In the genomic region with DNA sequence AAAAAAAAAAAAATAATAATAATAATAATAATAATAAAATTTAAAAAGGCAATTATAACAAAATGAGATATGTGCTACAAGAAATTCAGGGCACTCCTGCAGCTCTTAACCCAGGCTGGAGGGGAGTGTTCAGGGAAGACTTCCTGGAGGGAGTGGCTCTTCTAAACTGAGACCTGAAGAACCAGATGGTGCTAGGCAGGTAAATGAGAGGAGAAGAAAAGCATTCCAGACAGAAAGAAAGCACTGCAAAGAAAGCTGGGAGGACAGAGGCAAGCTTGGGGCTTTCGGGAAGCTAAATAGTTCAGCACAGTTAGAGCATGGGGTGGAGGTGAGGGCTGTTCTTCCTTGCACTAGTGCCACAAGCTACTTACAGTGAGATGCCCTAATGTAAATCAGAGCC, we compare ENCODE assay signal across 24 cellular contexts. TPM values are rescaled to one million over a fixed set of nuclear protein-coding genes. Genes with fewer than 3 reads are reported as not detected.
DNase-seq lines count a peak whose midpoint lies in the region; ATAC-seq, FAIRE-seq and TF ChIP-seq lines count a peak whose summit lies in the region.
"Had no signal": no experiment of that assay in that cellular context is flagged by ENCODE, and none has a peak within 500 bp of the region (broad histone marks: within the 10 kb centered on the region; RNA-seq: fewer than 3 reads in every experiment).

No MANE protein-coding gene starts in this region.

- TF ChIP-seq POLR2A in K562 (conservative IDR thresholded peaks at IDR 0.05): no peak
- no peak for TF ChIP-seq POLR2A in thyroid gland (IDR thresholded peaks at IDR 0.05)

- intact Hi-C loops in K562 (cut with micrococcal nuclease) (no loop called here), thyroid gland (cut with DNase I) (no loop called here)

- H3K27ac ChIP-seq in K562 (ENCODE audit: extremely low read depth, low read depth, low read length) (0 out of 3 replicates have a peak overlapping the region, but pooled peaks have one; percentile 66), neural progenitor cell (no peak overlapping the region), thyroid gland (no peak overlapping the region), mesenchymal stem cell (ENCODE audit: low read length, poor library complexity, severe bottlenecking) (no peak overlapping the region)
- H3K27ac ChIP-seq: gastrocnemius medialis, left lung, thoracic aorta had no signal

- ATAC-seq in K562 (peak; percentile 13; the same call in 2 of the 3 replicates), esophagus mucosa (peak; percentile 51), HG02759 (IDR thresholded peaks at IDR 0.05; ENCODE audit: unreplicated experiment) (no peak)
- ATAC-seq: activated naive CD8-positive, alpha-beta T cell treated with anti-CD3 and anti-CD28 coated beads, Interleukin-2, amount 50 U/mL, for 24 hours; gastrocnemius medialis; HCT116; left lung; stimulated activated naive CD8-positive, alpha-beta T cell treated with anti-CD3 and anti-CD28 coated beads, Interleukin-15, Interleukin-2, amounts not matched to agents 100 U/mL and 50 U/mL, for 24 hours had no signal

- no peak overlapping the region for H3K23ac ChIP-seq in mesenchymal stem cell (ENCODE audit: low read length in 2 of 2)

- H3K36me3 Mint-ChIP-seq in neural progenitor cell: peaks cover 3% of the 10 kb centered on the region

- no peak overlapping the region for H2BK15ac ChIP-seq in mesenchymal stem cell (ENCODE audit: low read depth, poor library complexity, severe bottlenecking)

- H2AFZ ChIP-seq in K562 (ENCODE audit: low read depth, low read length) (no peak overlapping the region), neural progenitor cell (replicated peaks) (no peak overlapping the region), mesenchymal stem cell (ENCODE audit: low read depth, low read length) (no peak overlapping the region)

- POLR2A ChIA-PET in K562 (lab: Yijun Ruan, JAX): interaction anchor here (0.9 to 1.6 kb wide), 5 partner anchors 9 to 17 kb away, joined by 3 to 5 read pairs (median 3); a partner anchor contains a TSS

- H3K9me3 Mint-ChIP-seq in neural progenitor cell: no peaks in the 10 kb centered on the region
- H3K9me3 Mint-ChIP-seq: activated naive CD8-positive, alpha-beta T cell treated with anti-CD3 and anti-CD28 coated beads, Interleukin-2, amount 50 U/mL, for 24 hours; activated T-cell treated with anti-CD3 and anti-CD28 coated beads, Interleukin-2, amount 50 U/mL, for 24 hours had no signal

- in situ Hi-C loops in K562 (cut with MboI): no loop called here

- H3K4me3 ChIP-seq in K562 (no peak overlapping the region), neural progenitor cell (no peak overlapping the region), thyroid gland (replicated peaks in 1 of 3) (no peak overlapping the region), mesenchymal stem cell (ENCODE audit: insufficient read depth in 1 of 2, low read depth in 1 of 2, low read length in 2 of 2) (no peak overlapping the region)
- H3K4me3 ChIP-seq: gastrocnemius medialis, left lung, thoracic aorta had no signal

- no peaks in the 10 kb centered on the region; a peak in 1 of 5 replicates for H3K27me3 ChIP-seq in K562 (ENCODE audit: control insufficient read depth in 2 of 2, insufficient read depth in 2 of 2, low read length in 2 of 2)
- no peaks in the 10 kb centered on the region for H3K27me3 ChIP-seq in neural progenitor cell
- no peaks in the 10 kb centered on the region for H3K27me3 ChIP-seq in thyroid gland
- H3K27me3 ChIP-seq in mesenchymal stem cell (ENCODE audit: control insufficient read depth in 1 of 2, insufficient read depth in 1 of 2, low read length in 2 of 2): no peaks in the 10 kb centered on the region
- H3K27me3 ChIP-seq: gastrocnemius medialis, left lung had no signal

- H3K9me3 ChIP-seq in K562 (replicated peaks; ENCODE audit: control insufficient read depth, insufficient read depth, low read depth, low read length): no peaks in the 10 kb centered on the region
- H3K9me3 ChIP-seq in neural progenitor cell (ENCODE audit: low read depth): no peaks in the 10 kb centered on the region
- no peaks in the 10 kb centered on the region for H3K9me3 ChIP-seq in thyroid gland
- no peaks in the 10 kb centered on the region for H3K9me3 ChIP-seq in mesenchymal stem cell (ENCODE audit: control insufficient read depth, low read length)
- H3K9me3 ChIP-seq: gastrocnemius medialis, left lung, thoracic aorta had no signal

- H2BK120ac ChIP-seq in mesenchymal stem cell (ENCODE audit: low read depth, low read length): no peak overlapping the region

- H4K91ac ChIP-seq in mesenchymal stem cell (ENCODE audit: low read length): no peak overlapping the region

- TF ChIP-seq RAD21 in K562 (CRISPR knock-in tag; conservative IDR thresholded peaks at IDR 0.05 in 1 of 2, IDR thresholded peaks at IDR 0.05 in 1 of 2): no peak

- peaks cover 13% of the 10 kb centered on the region for H3K4me1 Mint-ChIP-seq in neural progenitor cell

- no peak overlapping the region for H4K8ac ChIP-seq in mesenchymal stem cell (ENCODE audit: low read length)

- peaks cover 7% of the 10 kb centered on the region for H3K27me3 Mint-ChIP-seq in neural progenitor cell (ENCODE audit: insufficient read depth, low read depth)
- H3K27me3 Mint-ChIP-seq: activated naive CD8-positive, alpha-beta T cell treated with anti-CD3 and anti-CD28 coated beads, Interleukin-2, amount 50 U/mL, for 24 hours; activated T-cell treated with anti-CD3 and anti-CD28 coated beads, Interleukin-2, amount 50 U/mL, for 24 hours had no signal

- no peak overlapping the region for H3K4ac ChIP-seq in mesenchymal stem cell (ENCODE audit: low read depth in 1 of 2, low read length in 2 of 2)

- H3K4me1 ChIP-seq in K562 (replicated peaks in 1 of 2; ENCODE audit: control insufficient read depth in 2 of 2, insufficient read depth in 2 of 2, low read length in 2 of 2) (peaks cover 20 to 41% of the 10 kb centered on the region in 2 experiments), neural progenitor cell (no peaks in the 10 kb centered on the region), thyroid gland (peaks cover 0 to 2% of the 10 kb centered on the region in 2 donors), mesenchymal stem cell (ENCODE audit: control insufficient read depth, insufficient read depth, low read depth, low read length) (peaks cover 2% of the 10 kb centered on the region)
- H3K4me1 ChIP-seq: gastrocnemius medialis, left lung had no signal

- WGBS in K562 (ENCODE audit: insufficient coverage, low coverage, missing lambda C conversion rate): 71% methylated on average over 1 of the region's 1 CpG
- WGBS in thyroid gland, 2 donors: 90 to 100% methylated on average over 1 of the region's 1 CpG
- WGBS in mesenchymal stem cell: 100% methylated on average over 1 of the region's 1 CpG

- H3K79me2 ChIP-seq in K562 (ENCODE audit: control insufficient read depth, insufficient read depth, low read length) (peaks cover 27% of the 10 kb centered on the region), neural progenitor cell (ENCODE audit: low read depth) (no peaks in the 10 kb centered on the region)

- peak; percentile 41 for DNase-seq in ELF-1 (ENCODE audit: low read depth, low spot score)
- DNase-seq in K562 (ENCODE audit: extremely low read depth in 1 of 4, low spot score in 3 of 4): no peak
- peak; percentile 22 for DNase-seq in neural progenitor cell (ENCODE audit: low spot score)
- no peak for DNase-seq in NCI-H526 (lab: John Stamatoyannopoulos, UW)
- DNase-seq in thyroid gland: no peak
- no peak for DNase-seq in mesenchymal stem cell
- DNase-seq: activated CD4-positive, alpha-beta T cell treated with anti-CD3 and anti-CD28 coated beads for 48 hours; activated naive CD8-positive, alpha-beta T cell treated with anti-CD3 and anti-CD28 coated beads, Interleukin-2, amount 50 U/mL, for 24 hours; activated T-cell treated with anti-CD3 and anti-CD28 coated beads, Interleukin-2, amount 50 U/mL, for 24 hours; cerebellar nuclear complex; gastrocnemius medialis; GDM1; hippocampal formation; left lung; mesendoderm; NCI-H446 treated with DMSO at 0.1 percent for 48 hours; occipital lobe; OCI-M1; Right ventricle myocardium superior; stimulated activated naive CD8-positive, alpha-beta T cell treated with anti-CD3 and anti-CD28 coated beads, Interleukin-15, Interleukin-2, amounts not matched to agents 100 U/mL and 50 U/mL, for 24 hours had no signal

- H3K36me3 ChIP-seq in K562 (ENCODE audit: control insufficient read depth, insufficient read depth, low read length) (peaks cover 13% of the 10 kb centered on the region; the same call in 2 of the 3 replicates), neural progenitor cell (no peaks in the 10 kb centered on the region), thyroid gland (no peaks in the 10 kb centered on the region), mesenchymal stem cell (ENCODE audit: control insufficient read depth in 1 of 2, insufficient read depth in 2 of 2, low read depth in 1 of 2, low read length in 2 of 2) (peaks cover 3 to 19% of the 10 kb centered on the region in 2 experiments)
- H3K36me3 ChIP-seq: gastrocnemius medialis, left lung, thoracic aorta had no signal

- no peak for TF ChIP-seq CTCF in K562 (IDR thresholded peaks at IDR 0.05 in 2 of 3, conservative IDR thresholded peaks at IDR 0.05 in 1 of 3; ENCODE audit: insufficient read depth in 2 of 3, low read depth in 1 of 3, low read length in 3 of 3)
- no peak for TF ChIP-seq CTCF in neural progenitor cell (IDR thresholded peaks at IDR 0.05)
- no peak for TF ChIP-seq CTCF in thyroid gland (IDR thresholded peaks at IDR 0.05)

- H3K14ac ChIP-seq in mesenchymal stem cell (ENCODE audit: low read length in 2 of 2): no peak overlapping the region

- no peaks in the 10 kb centered on the region for H4K20me1 ChIP-seq in K562 (replicated peaks; ENCODE audit: control insufficient read depth, insufficient read depth, low read length)
- no peaks in the 10 kb centered on the region for H4K20me1 ChIP-seq in neural progenitor cell (ENCODE audit: low read depth)

- FAIRE-seq in K562 (lab: Jason Lieb, UNC): peak; percentile 42

- no TSS peak for BruUV-seq in K562 (replicated peaks; lab: Mats Ljungman, UMichigan)

- peaks cover 5% of the 10 kb centered on the region for H3K9me1 ChIP-seq in K562 (ENCODE audit: control insufficient read depth, insufficient read depth, low read length)

- no peak overlapping the region for H2AK5ac ChIP-seq in mesenchymal stem cell (ENCODE audit: low read length, severe bottlenecking)

- H3K18ac ChIP-seq in mesenchymal stem cell (ENCODE audit: low read depth in 1 of 2, low read length in 2 of 2): no peak overlapping the region

- H3K4me2 ChIP-seq in K562 (ENCODE audit: insufficient read depth, low read length): no peak overlapping the region
- no peak overlapping the region for H3K4me2 ChIP-seq in neural progenitor cell
- no peak overlapping the region for H3K4me2 ChIP-seq in mesenchymal stem cell (ENCODE audit: low read length, poor library complexity, severe bottlenecking)

- CTCF ChIA-PET in K562 (lab: Yijun Ruan, JAX; ENCODE audit: low intra/inter-chr PET ratio): no interaction called here

- no peak for TF ChIP-seq EP300 in K562 (IDR thresholded peaks at IDR 0.05; ENCODE audit: low read length)

- H3K4me3 Mint-ChIP-seq in neural progenitor cell: no peak overlapping the region
- H3K4me3 Mint-ChIP-seq: activated naive CD8-positive, alpha-beta T cell treated with anti-CD3 and anti-CD28 coated beads, Interleukin-2, amount 50 U/mL, for 24 hours; activated T-cell treated with anti-CD3 and anti-CD28 coated beads, Interleukin-2, amount 50 U/mL, for 24 hours had no signal

- peaks cover 16% of the 10 kb centered on the region for H3K79me1 ChIP-seq in mesenchymal stem cell (replicated peaks; ENCODE audit: low read length, poor library complexity, severe bottlenecking)

- 0 out of 4 replicates have a peak overlapping the region, but pooled peaks of 1 of the 2 experiments have one; percentile 28 for H3K9ac ChIP-seq in K562 (ENCODE audit: insufficient read depth in 1 of 2, low read depth in 2 of 2, low read length in 2 of 2)
- no peak overlapping the region for H3K9ac ChIP-seq in neural progenitor cell
- H3K9ac ChIP-seq in mesenchymal stem cell (ENCODE audit: low read length): no peak overlapping the region

- H2BK12ac ChIP-seq in mesenchymal stem cell (ENCODE audit: low read length in 2 of 2): no peak overlapping the region

- H2BK5ac ChIP-seq in mesenchymal stem cell (ENCODE audit: low read depth, low read length, poor library complexity, severe bottlenecking): no peak overlapping the region

- peak overlapping the region; percentile 64 for H3K27ac Mint-ChIP-seq in neural progenitor cell
- H3K27ac Mint-ChIP-seq: activated naive CD8-positive, alpha-beta T cell treated with anti-CD3 and anti-CD28 coated beads, Interleukin-2, amount 50 U/mL, for 24 hours had no signal

- H3F3A ChIP-seq in neural progenitor cell (ENCODE audit: low read depth): peaks cover 13% of the 10 kb centered on the region

RNA-seq across cellular contexts. Expression of a gene that starts 9.9 kb away (rescaled TPM):
- 133 and 204 TPM in 2 replicates for total RNA-seq in K562 (2011; cell fraction: chromatin; rRNA removed; ENCODE audit: low replicate concordance)
- 102 and 104 TPM in 2 replicates for total RNA-seq in K562 (2011; cell fraction: nucleolus; rRNA removed)
- total RNA-seq in K562 (2011; cell fraction: nucleoplasm; rRNA removed): 154 and 192 TPM in 2 replicates
- total RNA-seq in K562 (2014; rRNA removed): 255 and 271 TPM in 2 replicates
- total RNA-seq in K562 (2014; rRNA removed; fragmentation: Illumina TruSeq; extraction: Trizol): 230 and 244 TPM in 2 replicates
- total RNA-seq in K562 (2015; rRNA removed; fragmentation: Illumina TruSeq; extraction: Trizol): 241 and 243 TPM in 2 replicates
- total RNA-seq in K562 (2021): 280 and 286 TPM in 2 replicates
- polyA plus RNA-seq in K562 (2011; rRNA removed): 159 and 203 TPM in 2 replicates
- 126 and 188 TPM in 2 replicates for polyA plus RNA-seq in K562 (2011; cell fraction: cytosol; rRNA removed)
- polyA plus RNA-seq in K562 (2011; cell fraction: nucleus; rRNA removed): 163 and 219 TPM in 2 replicates
- 188 and 307 TPM in 2 replicates for polyA plus RNA-seq in K562 (2012)
- polyA plus RNA-seq in K562 (2014; fragmentation: Illumina TruSeq; extraction: Trizol): 180 and 188 TPM in 2 replicates
- 10 to 100 TPM; 40.3 to 50.5 TPM for polyA plus RNA-seq in K562 (2014; fragmentation: Nextera tagmentation; extraction: Ambion mirVana)
- polyA plus RNA-seq in K562 (2014; rRNA removed): 291 and 296 TPM in 2 replicates
- polyA minus RNA-seq in K562 (2011; rRNA and poly(A)+ RNA removed): 130 and 156 TPM in 2 replicates
- polyA minus RNA-seq in K562 (2011; cell fraction: cytosol; rRNA and poly(A)+ RNA removed): 94.9 and 103 TPM in 2 replicates
- 76.5 and 108 TPM in 2 replicates for polyA minus RNA-seq in K562 (2011; cell fraction: nucleus; rRNA and poly(A)+ RNA removed)
- total RNA-seq in esophagus mucosa: 139 TPM
- 257 and 273 TPM in 2 replicates for total RNA-seq in neural progenitor cell (ENCODE audit: low replicate concordance)
- total RNA-seq in thyroid gland: 100 to 1,000 TPM in 1 of 4 donors, 10 to 100 TPM in 3; 64.5 to 107 (median 79.9) TPM
- 183 TPM for polyA plus RNA-seq in mesenchymal stem cell (2013, experiment 1 of 2)
- polyA plus RNA-seq in mesenchymal stem cell (2013, experiment 2 of 2): 189 TPM

RNA-seq across cellular contexts. Expression of a gene that starts 16.5 kb away (rescaled TPM):
- 64.0 and 73.7 TPM in 2 replicates for total RNA-seq in K562 (2011; cell fraction: chromatin; rRNA removed; ENCODE audit: low replicate concordance)
- total RNA-seq in K562 (2011; cell fraction: nucleolus; rRNA removed): 55.7 and 76.0 TPM in 2 replicates
- total RNA-seq in K562 (2011; cell fraction: nucleoplasm; rRNA removed): 81.5 and 104 TPM in 2 replicates
- total RNA-seq in K562 (2014; rRNA removed) (303 and 473 TPM in 2 replicates), K562 (2014; rRNA removed; fragmentation: Illumina TruSeq; extraction: Trizol) (430 and 468 TPM in 2 replicates), K562 (2015; rRNA removed; fragmentation: Illumina TruSeq; extraction: Trizol) (587 and 631 TPM in 2 replicates), K562 (2021) (364 and 386 TPM in 2 replicates), esophagus mucosa (621 TPM), neural progenitor cell (ENCODE audit: low replicate concordance) (284 and 355 TPM in 2 replicates), thyroid gland (100 to 1,000 TPM; 128 to 265 (median 232) TPM)
- polyA plus RNA-seq in K562 (2011; rRNA removed) (439 and 456 TPM in 2 replicates), K562 (2014; fragmentation: Illumina TruSeq; extraction: Trizol) (531 and 637 TPM in 2 replicates), K562 (2014; fragmentation: Nextera tagmentation; extraction: Ambion mirVana) (1,000 to 10,000 TPM in 1 of 2 experiments, 100 to 1,000 TPM in 1; 921 to 1,112 TPM), K562 (2014; rRNA removed) (397 and 529 TPM in 2 replicates)
- polyA plus RNA-seq in K562 (2011; cell fraction: cytosol; rRNA removed): 295 and 360 TPM in 2 replicates
- polyA plus RNA-seq in K562 (2011; cell fraction: nucleus; rRNA removed): 186 and 231 TPM in 2 replicates
- polyA plus RNA-seq in K562 (2012): 522 and 759 TPM in 2 replicates
- 184 and 185 TPM in 2 replicates for polyA minus RNA-seq in K562 (2011; rRNA and poly(A)+ RNA removed)
- polyA minus RNA-seq in K562 (2011; cell fraction: cytosol; rRNA and poly(A)+ RNA removed): 96.5 and 118 TPM in 2 replicates
- 34.9 and 72.1 TPM in 2 replicates for polyA minus RNA-seq in K562 (2011; cell fraction: nucleus; rRNA and poly(A)+ RNA removed)
- polyA plus RNA-seq in mesenchymal stem cell (2013, experiment 1 of 2): 419 TPM
- 417 TPM for polyA plus RNA-seq in mesenchymal stem cell (2013, experiment 2 of 2)

RNA-seq across cellular contexts. Expression of a gene that starts 33.2 kb away (rescaled TPM):
- 17.9 and 20.6 TPM in 2 replicates for total RNA-seq in K562 (2011; cell fraction: chromatin; rRNA removed; ENCODE audit: low replicate concordance)
- total RNA-seq in K562 (2011; cell fraction: nucleolus; rRNA removed): 14.3 and 15.7 TPM in 2 replicates
- 22.1 and 34.4 TPM in 2 replicates for total RNA-seq in K562 (2011; cell fraction: nucleoplasm; rRNA removed)
- total RNA-seq in K562 (2014; rRNA removed) (22.2 and 29.0 TPM in 2 replicates), K562 (2014; rRNA removed; fragmentation: Illumina TruSeq; extraction: Trizol) (28.2 and 29.5 TPM in 2 replicates), K562 (2015; rRNA removed; fragmentation: Illumina TruSeq; extraction: Trizol) (27.1 and 29.0 TPM in 2 replicates), K562 (2021) (52.6 and 53.6 TPM in 2 replicates), esophagus mucosa (9.8 TPM), neural progenitor cell (ENCODE audit: low replicate concordance) (21.9 and 29.1 TPM in 2 replicates), thyroid gland (10 to 100 TPM; 32.4 to 38.4 (median 36.6) TPM)
- polyA plus RNA-seq in K562 (2011; rRNA removed) (30.1 and 38.9 TPM in 2 replicates), K562 (2014; fragmentation: Illumina TruSeq; extraction: Trizol) (29.7 and 38.9 TPM in 2 replicates), K562 (2014; fragmentation: Nextera tagmentation; extraction: Ambion mirVana) (10 to 100 TPM in 1 of 2 experiments, 1 to 10 TPM in 1; 5.8 to 14.3 TPM), K562 (2014; rRNA removed) (24.0 and 24.2 TPM in 2 replicates)
- 18.8 and 22.9 TPM in 2 replicates for polyA plus RNA-seq in K562 (2011; cell fraction: cytosol; rRNA removed)
- polyA plus RNA-seq in K562 (2011; cell fraction: nucleus; rRNA removed): 21.7 and 29.0 TPM in 2 replicates
- polyA plus RNA-seq in K562 (2012): 18.9 and 20.0 TPM in 2 replicates
- polyA minus RNA-seq in K562 (2011; rRNA and poly(A)+ RNA removed): 27.7 and 28.0 TPM in 2 replicates
- 11.5 and 11.9 TPM in 2 replicates for polyA minus RNA-seq in K562 (2011; cell fraction: cytosol; rRNA and poly(A)+ RNA removed)
- polyA minus RNA-seq in K562 (2011; cell fraction: nucleus; rRNA and poly(A)+ RNA removed): 7.8 and 10.0 TPM in 2 replicates
- 17.7 TPM for polyA plus RNA-seq in mesenchymal stem cell (2013, experiment 1 of 2)
- 17.6 TPM for polyA plus RNA-seq in mesenchymal stem cell (2013, experiment 2 of 2)

RNA-seq across cellular contexts. Expression of a gene that starts 33.3 kb away (rescaled TPM):
- 11.4 and 14.2 TPM in 2 replicates for total RNA-seq in K562 (2011; cell fraction: chromatin; rRNA removed; ENCODE audit: low replicate concordance)
- 14.3 and 14.8 TPM in 2 replicates for total RNA-seq in K562 (2011; cell fraction: nucleolus; rRNA removed)
- 17.2 and 23.1 TPM in 2 replicates for total RNA-seq in K562 (2011; cell fraction: nucleoplasm; rRNA removed)
- total RNA-seq in K562 (2014; rRNA removed) (37.3 and 38.8 TPM in 2 replicates), K562 (2014; rRNA removed; fragmentation: Illumina TruSeq; extraction: Trizol) (78.4 and 80.9 TPM in 2 replicates), K562 (2015; rRNA removed; fragmentation: Illumina TruSeq; extraction: Trizol) (56.3 and 65.4 TPM in 2 replicates), K562 (2021) (53.2 and 55.3 TPM in 2 replicates), esophagus mucosa (22.4 TPM), neural progenitor cell (ENCODE audit: low replicate concordance) (47.2 and 72.1 TPM in 2 replicates), thyroid gland (10 to 100 TPM in 2 of 4 donors, 1 to 10 TPM in 2; 8.1 to 15.2 (median 12.2) TPM)
- polyA plus RNA-seq in K562 (2011; rRNA removed) (53.5 and 85.7 TPM in 2 replicates), K562 (2014; fragmentation: Illumina TruSeq; extraction: Trizol) (59.8 and 64.9 TPM in 2 replicates), K562 (2014; fragmentation: Nextera tagmentation; extraction: Ambion mirVana) (100 to 1,000 TPM; 354 TPM), K562 (2014; rRNA removed) (60.6 and 73.3 TPM in 2 replicates)
- polyA plus RNA-seq in K562 (2011; cell fraction: cytosol; rRNA removed): 12.9 and 27.2 TPM in 2 replicates
- polyA plus RNA-seq in K562 (2011; cell fraction: nucleus; rRNA removed): 10.3 and 16.9 TPM in 2 replicates
- polyA plus RNA-seq in K562 (2012): 28.3 and 77.9 TPM in 2 replicates
- 27.3 and 27.5 TPM in 2 replicates for polyA minus RNA-seq in K562 (2011; rRNA and poly(A)+ RNA removed)
- 16.0 and 19.2 TPM in 2 replicates for polyA minus RNA-seq in K562 (2011; cell fraction: cytosol; rRNA and poly(A)+ RNA removed)
- 5.7 and 13.3 TPM in 2 replicates for polyA minus RNA-seq in K562 (2011; cell fraction: nucleus; rRNA and poly(A)+ RNA removed)
- 51.1 TPM for polyA plus RNA-seq in mesenchymal stem cell (2013, experiment 1 of 2)
- polyA plus RNA-seq in mesenchymal stem cell (2013, experiment 2 of 2): 56.2 TPM

RNA-seq across cellular contexts. Expression of a gene that starts 41.5 kb away (rescaled TPM):
- 82.0 and 133 TPM in 2 replicates for total RNA-seq in K562 (2011; cell fraction: chromatin; rRNA removed; ENCODE audit: low replicate concordance)
- total RNA-seq in K562 (2011; cell fraction: nucleolus; rRNA removed): 297 and 320 TPM in 2 replicates
- 251 and 255 TPM in 2 replicates for total RNA-seq in K562 (2011; cell fraction: nucleoplasm; rRNA removed)
- total RNA-seq in K562 (2014; rRNA removed) (931 and 1,004 TPM in 2 replicates), K562 (2014; rRNA removed; fragmentation: Illumina TruSeq; extraction: Trizol) (412 and 414 TPM in 2 replicates), K562 (2015; rRNA removed; fragmentation: Illumina TruSeq; extraction: Trizol) (602 and 624 TPM in 2 replicates), K562 (2021) (597 and 695 TPM in 2 replicates), esophagus mucosa (514 TPM), neural progenitor cell (ENCODE audit: low replicate concordance) (296 and 432 TPM in 2 replicates), thyroid gland (1,000 to 10,000 TPM in 1 of 4 donors, 100 to 1,000 TPM in 3; 511 to 1,033 (median 687) TPM)
- polyA plus RNA-seq in K562 (2011; rRNA removed) (767 and 895 TPM in 2 replicates), K562 (2014; fragmentation: Illumina TruSeq; extraction: Trizol) (978 and 1,143 TPM in 2 replicates), K562 (2014; fragmentation: Nextera tagmentation; extraction: Ambion mirVana) (1,000 to 10,000 TPM; 3,092 to 4,142 TPM), K562 (2014; rRNA removed) (1,391 and 1,423 TPM in 2 replicates)
- 2,103 and 2,986 TPM in 2 replicates for polyA plus RNA-seq in K562 (2011; cell fraction: cytosol; rRNA removed)
- 1,412 and 1,636 TPM in 2 replicates for polyA plus RNA-seq in K562 (2011; cell fraction: nucleus; rRNA removed)
- polyA plus RNA-seq in K562 (2012): 684 and 920 TPM in 2 replicates
- polyA minus RNA-seq in K562 (2011; rRNA and poly(A)+ RNA removed): 235 and 279 TPM in 2 replicates
- polyA minus RNA-seq in K562 (2011; cell fraction: cytosol; rRNA and poly(A)+ RNA removed): 175 and 210 TPM in 2 replicates
- polyA minus RNA-seq in K562 (2011; cell fraction: nucleus; rRNA and poly(A)+ RNA removed): 147 and 169 TPM in 2 replicates
- 718 TPM for polyA plus RNA-seq in mesenchymal stem cell (2013, experiment 1 of 2)
- 727 TPM for polyA plus RNA-seq in mesenchymal stem cell (2013, experiment 2 of 2)

Comparison
In these comparisons a context has a peak if more than half of its experiments do, and no peak if none do; other contexts are left out.
1. DNase-seq: peak in ELF-1 (single experiment) and neural progenitor cell (single experiment); none in K562 (0 of 4), NCI-H526 (0 of 2), thyroid gland (0 of 2) and mesenchymal stem cell (single experiment).